Comparison of ENCODE assay signal across 20 cellular contexts in genomic region chr7:983182-984071, GRCh38. TPM values are rescaled to one million over a fixed set of nuclear protein-coding genes. Genes with fewer than 3 reads are reported as not detected.
A peak's percentile ranks its signal among the peaks of the same experiment; 100 is the strongest.
DNase-seq lines count a peak whose midpoint lies in the region; ATAC-seq, FAIRE-seq and TF ChIP-seq lines count a peak whose summit lies in the region.
"Had no signal": no experiment of that assay in that cellular context is flagged by ENCODE, and none has a peak within 500 bp of the region (broad histone marks: within the 10 kb centered on the region; RNA-seq: fewer than 3 reads in every experiment).

No MANE protein-coding gene starts in this region.

- TF ChIP-seq EP300 in A549 (IDR thresholded peaks at IDR 0.05), result no peak

- H3K56ac ChIP-seq in IMR-90 (ENCODE audit: extremely low read depth, insufficient read depth, low read length), result no peak overlapping the region

- no peaks in the 10 kb centered on the region for H3K27me3 Mint-ChIP-seq in WTC11 (ENCODE audit: low read depth)

- H3K9ac ChIP-seq in IMR-90 (ENCODE audit: low read depth, low read length) (no peak overlapping the region), neuronal stem cell (ENCODE audit: low read depth, low read length, poor library complexity) (no peak overlapping the region)

- no peak overlapping the region for H3K4me3 ChIP-seq in A549
- no peak overlapping the region for H3K4me3 ChIP-seq in IMR-90 (ENCODE audit: insufficient read depth, low read depth, low read length)
- H3K4me3 ChIP-seq in neuronal stem cell (ENCODE audit: low read length in 2 of 2), result no peak overlapping the region
- H3K4me3 ChIP-seq: SJCRH30 had no signal

- BruUV-seq in IMR-90 (replicated peaks; lab: Mats Ljungman, UMichigan), result no TSS peak

- TF ChIP-seq CTCF in A549 (IDR thresholded peaks at IDR 0.05) (no peak), IMR-90 (conservative IDR thresholded peaks at IDR 0.05; ENCODE audit: low read depth, low read length) (no peak), WTC11 (IDR thresholded peaks at IDR 0.05) (no peak)

- intact Hi-C loops in IMR-90 (cut with micrococcal nuclease), result no loop called here

- H3K23ac ChIP-seq in IMR-90 (ENCODE audit: low read depth, low read length) (no peak overlapping the region), neuronal stem cell (ENCODE audit: low read depth, low read length, poor library complexity) (peak overlapping the region; percentile 55)

- FAIRE-seq in A549 (lab: Jason Lieb, UNC), result no peak
- FAIRE-seq: A204.1, H54 had no signal

- H3K79me1 ChIP-seq in IMR-90 (ENCODE audit: low read depth in 1 of 2, low read length in 2 of 2), result no peaks in the 10 kb centered on the region
- H3K79me1 ChIP-seq in neuronal stem cell (ENCODE audit: low read depth, low read length), result peaks cover 2% of the 10 kb centered on the region

- no peaks in the 10 kb centered on the region; the same call in 1 of the 2 replicates for H3K27me3 ChIP-seq in IMR-90 (ENCODE audit: control insufficient read depth, insufficient read depth, low read length)
- no peaks in the 10 kb centered on the region for H3K27me3 ChIP-seq in neuronal stem cell (ENCODE audit: control insufficient read depth in 3 of 3, insufficient read depth in 3 of 3, low read depth in 1 of 3, low read length in 3 of 3)

- H4K5ac ChIP-seq in IMR-90 (ENCODE audit: low read depth, low read length), result no peak overlapping the region

- TF ChIP-seq POLR2A in A549 (IDR thresholded peaks at IDR 0.05; ENCODE audit: low read length), result no peak
- no peak for TF ChIP-seq POLR2A in IMR-90 (IDR thresholded peaks at IDR 0.05; ENCODE audit: low read depth, low read length)

- H2AK5ac ChIP-seq in IMR-90 (ENCODE audit: low read depth, low read length) (no peak overlapping the region), neuronal stem cell (ENCODE audit: low read depth, low read length) (peak overlapping the region; percentile 92)

- POLR2A ChIA-PET in A549 (lab: Yijun Ruan, JAX), result interaction anchor here (2.1 kb wide), 1 partner anchor 8 kb away, joined by 8 read pairs; the partner anchor contains the start of gene COX19
- POLR2A ChIA-PET in IMR-90 (lab: Charles Lee; ENCODE audit: unreplicated experiment), result no interaction called here
- POLR2A ChIA-PET in WTC11 (lab: Charles Lee), result no interaction called here

- no peak overlapping the region for H2BK20ac ChIP-seq in IMR-90 (ENCODE audit: low read depth, low read length)

- no peak overlapping the region for H3K4me3 Mint-ChIP-seq in WTC11
- H3K4me3 Mint-ChIP-seq: CD14-positive monocyte, HFFc6 had no signal

- no peaks in the 10 kb centered on the region for H3K9me3 Mint-ChIP-seq in WTC11
- H3K9me3 Mint-ChIP-seq: HFFc6 had no signal

- WGBS in A549 (ENCODE audit: missing lambda C conversion rate), result 83% methylated on average over 38 of the region's 43 CpGs
- WGBS in IMR-90 (ENCODE audit: extremely low coverage in 2 of 2, insufficient read length in 1 of 2), 2 experiments, result 86% methylated on average over 22 of the region's 43 CpGs; no CpG with 5 or more reads in 1 of the 2 experiments
- no CpG with 5 or more reads among the region's 43 CpGs for WGBS in neuronal stem cell (ENCODE audit: extremely low coverage in 2 of 2, insufficient read length in 2 of 2, insufficient replicate concordance in 1 of 2), 2 donors

- H3K36me3 Mint-ChIP-seq in WTC11, result no peaks in the 10 kb centered on the region
- H3K36me3 Mint-ChIP-seq: CD14-positive monocyte had no signal

- H2AFZ ChIP-seq in IMR-90 (replicated peaks; ENCODE audit: low read length, poor library complexity), result peak overlapping the region; percentile 11
- H2AFZ ChIP-seq in neuronal stem cell (ENCODE audit: low read length), result no peak overlapping the region

- peak overlapping the region; percentile 42 for H2AK9ac ChIP-seq in IMR-90 (replicated peaks; ENCODE audit: low read depth, low read length, poor library complexity)

- H3K4ac ChIP-seq in IMR-90 (ENCODE audit: low read depth, low read length) (no peak overlapping the region), neuronal stem cell (ENCODE audit: low read length) (peak overlapping the region; percentile 89)

- H3K18ac ChIP-seq in IMR-90 (ENCODE audit: low read depth, low read length) (no peak overlapping the region), neuronal stem cell (ENCODE audit: low read length) (peak overlapping the region; percentile 85)

- H3K4me2 ChIP-seq in A549 (no peak overlapping the region), IMR-90 (ENCODE audit: low read depth, low read length) (no peak overlapping the region), neuronal stem cell (ENCODE audit: insufficient read depth, low read length, poor library complexity, severe bottlenecking) (no peak overlapping the region)

- H4K8ac ChIP-seq in IMR-90 (ENCODE audit: low read depth in 2 of 2, low read length in 2 of 2) (no peak overlapping the region), neuronal stem cell (ENCODE audit: low read depth, low read length) (peak overlapping the region; percentile 65)

- H3K27ac ChIP-seq in A549 (no peak overlapping the region), IMR-90 (ENCODE audit: insufficient read depth, low read length) (no peak overlapping the region), neuronal stem cell (replicated peaks; ENCODE audit: low read length) (no peak overlapping the region)
- H3K27ac ChIP-seq: SJCRH30 had no signal

- H3K9me3 ChIP-seq in A549 (no peaks in the 10 kb centered on the region), IMR-90 (ENCODE audit: control insufficient read depth, insufficient read depth, low read length) (no peaks in the 10 kb centered on the region), neuronal stem cell (replicated peaks in 1 of 2; ENCODE audit: control insufficient read depth in 2 of 2, insufficient read depth in 1 of 2, low read depth in 1 of 2, low read length in 2 of 2) (no peaks in the 10 kb centered on the region)
- H3K9me3 ChIP-seq: SJCRH30 had no signal

- peak overlapping the region; percentile 58 for H2BK12ac ChIP-seq in neuronal stem cell (ENCODE audit: low read length)

- H2BK15ac ChIP-seq in IMR-90 (ENCODE audit: low read depth, low read length) (no peak overlapping the region), neuronal stem cell (ENCODE audit: low read length) (peak overlapping the region; percentile 49)

- H3K9me1 ChIP-seq in IMR-90 (ENCODE audit: insufficient read depth, low read length), result no peaks in the 10 kb centered on the region

- no peak for ATAC-seq in A549
- ATAC-seq in IMR-90 (ENCODE audit: low read depth), result no peak
- no peak for ATAC-seq in WTC11
- ATAC-seq in HG03354 (IDR thresholded peaks at IDR 0.05; ENCODE audit: poor library complexity, severe bottlenecking, unreplicated experiment), result no peak

- H4K91ac ChIP-seq in IMR-90 (ENCODE audit: insufficient read depth, low read depth, low read length) (no peak overlapping the region), neuronal stem cell (ENCODE audit: low read depth, low read length, poor library complexity) (no peak overlapping the region)

- CTCF ChIA-PET in A549 (lab: Yijun Ruan, JAX) (interaction anchor here (1.5 to 4.0 kb wide), 4 partner anchors 10 to 82 kb away, joined by 11 to 38 read pairs (median 18); no protein-coding TSS in a partner anchor), IMR-90 (lab: Yijun Ruan, JAX) (no interaction called here), WTC11 (lab: Charles Lee) (interaction anchor here (1.5 to 3.1 kb wide), 3 partner anchors 10 to 140 kb away, joined by 4 to 29 read pairs (median 4); partner anchors contain the start of gene GPR146)

- dilution Hi-C loops in IMR-90 (cut with HindIII; ENCODE audit: low sequenced_read_pairs, unreplicated experiment), result no loop called here

- H3K36me3 ChIP-seq in IMR-90 (ENCODE audit: control insufficient read depth, insufficient read depth, low read length) (no peaks in the 10 kb centered on the region), neuronal stem cell (replicated peaks in 1 of 2; ENCODE audit: control insufficient read depth in 2 of 2, insufficient read depth in 2 of 2, low read length in 2 of 2) (no peaks in the 10 kb centered on the region)
- H3K36me3 ChIP-seq: SJCRH30 had no signal

- no peak overlapping the region for H2BK120ac ChIP-seq in IMR-90 (ENCODE audit: low read depth, low read length)
- peak overlapping the region; percentile 87 for H2BK120ac ChIP-seq in neuronal stem cell (ENCODE audit: low read depth, low read length)

- peaks cover 2% of the 10 kb centered on the region; the same call in 1 of the 2 replicates for H3K4me1 Mint-ChIP-seq in WTC11
- H3K4me1 Mint-ChIP-seq: CD14-positive monocyte had no signal

- in situ Hi-C loops in IMR-90 (cut with MboI; ENCODE audit: low sequenced_read_pairs), result no loop called here

- DNase-seq in A549 (ENCODE audit: low read depth in 1 of 2, low spot score in 1 of 2), result no peak
- DNase-seq in IMR-90, result no peak
- DNase-seq in WTC11 (ENCODE audit: low spot score), result no peak
- no peak for DNase-seq in neuronal stem cell (ENCODE audit: low spot score)
- no peak for DNase-seq in UCSD-AML1 (lab: John Stamatoyannopoulos, UW; ENCODE audit: unreplicated experiment)
- DNase-seq in NCI-H446 treated with DMSO at 0.1 percent for 48 hours (lab: John Stamatoyannopoulos, UW), result no peak
- DNase-seq: COR-L47, HFFc6, NCI-H1436, NCI-H2081 treated with DMSO at 0.1 percent for 48 hours, NCI-H226, NCI-H69, OCI-M1, SJCRH30 had no signal

- H3K4me1 ChIP-seq in A549, result peaks cover 10% of the 10 kb centered on the region; the same call in 1 of the 3 replicates
- no peaks in the 10 kb centered on the region; the same call in 1 of the 2 replicates for H3K4me1 ChIP-seq in IMR-90 (ENCODE audit: control insufficient read depth, insufficient read depth, low read length)
- H3K4me1 ChIP-seq in neuronal stem cell (ENCODE audit: control insufficient read depth in 2 of 2, insufficient read depth in 1 of 2, low read depth in 1 of 2, low read length in 2 of 2), result peaks cover 3 to 13% of the 10 kb centered on the region in 2 donors

- TF ChIP-seq RAD21 in A549 (conservative IDR thresholded peaks at IDR 0.05 in 1 of 2, IDR thresholded peaks at IDR 0.05 in 1 of 2), result no peak
- TF ChIP-seq RAD21 in IMR-90 (IDR thresholded peaks at IDR 0.05; ENCODE audit: low read length), result no peak

- no peak overlapping the region for H3K14ac ChIP-seq in IMR-90 (replicated peaks; ENCODE audit: low read depth, low read length)
- H3K14ac ChIP-seq in neuronal stem cell (ENCODE audit: low read length), result peak overlapping the region; percentile 38

- H3K27ac Mint-ChIP-seq in WTC11, result no peak overlapping the region
- H3K27ac Mint-ChIP-seq: CD14-positive monocyte, HFFc6 had no signal

- H4K20me1 ChIP-seq in IMR-90 (ENCODE audit: insufficient read depth, low read length), result no peaks in the 10 kb centered on the region

- H2BK5ac ChIP-seq in IMR-90 (ENCODE audit: low read depth, low read length, poor library complexity, severe bottlenecking), result no peak overlapping the region
- peak overlapping the region; percentile 87 for H2BK5ac ChIP-seq in neuronal stem cell (ENCODE audit: low read length)

RNA-seq across cellular contexts. Expression of gene CYP2W1, which starts 0.4 kb away (rescaled TPM):
- polyA plus RNA-seq in A549 (2011; rRNA removed) (not detected in 2 replicates), A549 (2017; fragmentation: RNase III; extraction: RNeasy Plus Mini Kit Qiagen cat#74134 plus additional on column Dnase treatment) (not detected in 3 replicates), IMR-90 (2012; rRNA removed) (not detected in 2 replicates)
- 0.01 TPM in 1 of 2 replicates, not detected in the other for polyA plus RNA-seq in A549 (2012; cell fraction: cytosol; rRNA removed)
- 0.12 and 0.22 TPM in 2 replicates for polyA plus RNA-seq in A549 (2012; cell fraction: nucleus; rRNA removed)
- polyA minus RNA-seq in A549 (2011; rRNA and poly(A)+ RNA removed), result not detected in 2 replicates
- total RNA-seq in IMR-90 (2012; rRNA removed) (not detected in 2 replicates), WTC11 (2021) (0.48 TPM in 1 of 3 replicates, not detected in the others)
- 0.03 TPM in 2 replicates for polyA plus RNA-seq in IMR-90 (2012; cell fraction: cytosol; rRNA removed)
- polyA plus RNA-seq in IMR-90 (2012; cell fraction: nucleus; rRNA removed; ENCODE audit: low replicate concordance), result 0.13 and 0.48 TPM in 2 replicates
- not detected for polyA plus RNA-seq in neuronal stem cell (2013, experiment 1 of 2)
- not detected for polyA plus RNA-seq in neuronal stem cell (2013, experiment 2 of 2)
- total RNA-seq: HT1080, RPMI7951, SJCRH30 had no signal
- polyA plus RNA-seq: CD14-positive monocyte had no signal

RNA-seq across cellular contexts. Expression of gene COX19, which starts 8.1 kb away (rescaled TPM):
- polyA plus RNA-seq in A549 (2011; rRNA removed), result 5.4 and 7.6 TPM in 2 replicates
- polyA plus RNA-seq in A549 (2012; cell fraction: cytosol; rRNA removed), result 3.9 and 4.5 TPM in 2 replicates
- polyA plus RNA-seq in A549 (2012; cell fraction: nucleus; rRNA removed), result 4.3 and 5.9 TPM in 2 replicates
- 6.2 to 7.1 TPM (median 7.0 TPM) in 3 replicates for polyA plus RNA-seq in A549 (2017; fragmentation: RNase III; extraction: RNeasy Plus Mini Kit Qiagen cat#74134 plus additional on column Dnase treatment)
- polyA minus RNA-seq in A549 (2011; rRNA and poly(A)+ RNA removed), result 4.5 and 5.2 TPM in 2 replicates
- 3.9 and 6.4 TPM in 2 replicates for total RNA-seq in IMR-90 (2012; rRNA removed)
- 7.3 and 7.8 TPM in 2 replicates for polyA plus RNA-seq in IMR-90 (2012; rRNA removed)
- 4.9 and 5.4 TPM in 2 replicates for polyA plus RNA-seq in IMR-90 (2012; cell fraction: cytosol; rRNA removed)
- polyA plus RNA-seq in IMR-90 (2012; cell fraction: nucleus; rRNA removed; ENCODE audit: low replicate concordance), result 18.9 and 24.1 TPM in 2 replicates
- total RNA-seq in WTC11 (2021), result 10.2 to 13.2 TPM (median 10.4 TPM) in 3 replicates
- 8.7 TPM for polyA plus RNA-seq in neuronal stem cell (2013, experiment 1 of 2)
- 8.9 TPM for polyA plus RNA-seq in neuronal stem cell (2013, experiment 2 of 2)

RNA-seq across cellular contexts. Expression of gene ADAP1, which starts 28.9 kb away (rescaled TPM):
- polyA plus RNA-seq in A549 (2011; rRNA removed) (1.7 and 2.2 TPM in 2 replicates), A549 (2017; fragmentation: RNase III; extraction: RNeasy Plus Mini Kit Qiagen cat#74134 plus additional on column Dnase treatment) (1.1 to 2.5 TPM (median 1.9 TPM) in 3 replicates), IMR-90 (2012; rRNA removed) (1.9 and 2.0 TPM in 2 replicates)
- 3.5 and 5.0 TPM in 2 replicates for polyA plus RNA-seq in A549 (2012; cell fraction: cytosol; rRNA removed)
- polyA plus RNA-seq in A549 (2012; cell fraction: nucleus; rRNA removed), result 7.4 and 7.9 TPM in 2 replicates
- 2.1 and 2.2 TPM in 2 replicates for polyA minus RNA-seq in A549 (2011; rRNA and poly(A)+ RNA removed)
- total RNA-seq in IMR-90 (2012; rRNA removed) (1.4 and 2.2 TPM in 2 replicates), WTC11 (2021) (4.3 to 7.2 TPM (median 4.5 TPM) in 3 replicates)
- 1.3 and 2.4 TPM in 2 replicates for polyA plus RNA-seq in IMR-90 (2012; cell fraction: cytosol; rRNA removed)
- 2.9 and 5.6 TPM in 2 replicates for polyA plus RNA-seq in IMR-90 (2012; cell fraction: nucleus; rRNA removed; ENCODE audit: low replicate concordance)
- polyA plus RNA-seq in neuronal stem cell (2013, experiment 1 of 2), result 0.50 TPM
- polyA plus RNA-seq in neuronal stem cell (2013, experiment 2 of 2), result 0.48 TPM

Comparison
In these comparisons a context has a peak if more than half of its experiments do, and no peak if none do; other contexts are left out.
1. Of the 8 proteins assayed by ChIP-seq in both WTC11 and A549: peak only in WTC11: HMGXB4; only in A549: none; in both: none; in neither: 7.